Comparison of ENCODE assay signal across 23 cellular contexts in the genomic region with DNA sequence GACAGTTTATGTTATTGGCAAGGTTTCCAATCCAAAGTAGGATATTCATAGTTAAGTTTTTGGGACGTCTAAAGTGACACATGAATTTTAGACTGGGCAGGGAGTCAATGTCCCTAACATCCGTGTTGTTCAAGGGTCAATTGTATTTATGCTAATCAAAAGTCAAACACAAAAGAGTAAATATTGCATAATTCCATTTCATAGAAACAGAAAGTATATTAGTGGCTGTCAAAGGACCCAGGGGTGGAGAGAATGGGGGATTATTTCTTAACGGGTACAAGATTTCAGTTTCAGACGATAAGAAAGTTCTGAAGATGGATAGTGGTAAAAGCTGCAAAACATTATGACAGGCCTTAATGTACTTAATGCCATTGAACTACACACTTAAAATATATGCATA.
A peak's percentile ranks its signal among the peaks of the same experiment; 100 is the strongest.
DNase-seq lines count a peak whose midpoint lies in the region; ATAC-seq and TF ChIP-seq lines count a peak whose summit lies in the region.
"Had no signal": no experiment of that assay in that cellular context is flagged by ENCODE, and none has a peak within 500 bp of the region (broad histone marks: within the 10 kb centered on the region; RNA-seq: fewer than 3 reads in every experiment).

No MANE protein-coding gene starts in this region.

- no peak overlapping the region for H2AFZ ChIP-seq in OCI-LY7 (ENCODE audit: low read length)

- no peak overlapping the region for H3K27ac ChIP-seq in OCI-LY7 (ENCODE audit: low read depth, low read length, poor library complexity, severe bottlenecking)
- H3K27ac ChIP-seq: A549, HL-60, SJSA1 had no signal

- peaks cover 0 to 4% (median 0%) of the 10 kb centered on the region in 3 donors for H3K9me3 Mint-ChIP-seq in T-cell

- DNase-seq in DMS53 (lab: John Stamatoyannopoulos, UW) (peak; percentile 64), HuH-7 (ENCODE audit: low spot score) (peak; percentile 4), left lobe of liver (ENCODE audit: low spot score) (no peak), T-cell (no peak), GM13977 (ENCODE audit: low spot score) (no peak), OCI-LY7 (ENCODE audit: low spot score) (no peak)
- DNase-seq: C1 segment of cervical spinal cord; Caco-2; CD4-positive, alpha-beta memory T cell; H7; Kasumi-1; MV-4-11; NCI-H1105; NCI-H1436 treated with DMSO at 0.1 percent for 48 hours; NCI-H187 treated with DMSO at 0.1 percent for 48 hours; NCI-H446 treated with DMSO at 0.1 percent for 48 hours; NCI-H526; T-helper 1 cell had no signal

- in situ Hi-C loops in GM13977 (cut with MboI; ENCODE audit: low pct_unique_long_range_greater_than_20kb, low sequenced_read_pairs, unreplicated experiment), result no loop called here

- H3K79me2 ChIP-seq in OCI-LY7 (ENCODE audit: insufficient read depth, low read depth, low read length), result no peaks in the 10 kb centered on the region

- H3K36me3 ChIP-seq in mucosa of stomach (ENCODE audit: control insufficient read depth, insufficient read depth, low read length), result no peaks in the 10 kb centered on the region
- no peaks in the 10 kb centered on the region for H3K36me3 ChIP-seq in OCI-LY7 (ENCODE audit: insufficient read depth, low read length)
- H3K36me3 ChIP-seq: SJSA1 had no signal

- no peaks in the 10 kb centered on the region for H3K4me1 Mint-ChIP-seq in T-cell
- H3K4me1 Mint-ChIP-seq: CD4-positive, alpha-beta memory T cell had no signal

- H3K27me3 Mint-ChIP-seq in T-cell, result no peaks in the 10 kb centered on the region
- H3K27me3 Mint-ChIP-seq: CD4-positive, alpha-beta memory T cell had no signal

- H3K27me3 ChIP-seq in mucosa of stomach (ENCODE audit: control insufficient read depth, insufficient read depth, low read length), result no peaks in the 10 kb centered on the region
- H3K27me3 ChIP-seq: SJSA1 had no signal

- BruUV-seq in OCI-LY7 (replicated peaks; lab: Mats Ljungman, UMichigan), result no TSS peak

- H3K4me1 ChIP-seq in mucosa of stomach (ENCODE audit: control insufficient read depth, insufficient read depth, low read length) (no peaks in the 10 kb centered on the region), OCI-LY7 (ENCODE audit: insufficient read depth, low read length, poor library complexity, severe bottlenecking) (no peaks in the 10 kb centered on the region)
- H3K4me1 ChIP-seq: A549, Caco-2, SJSA1 had no signal

- no peaks in the 10 kb centered on the region for H3K36me3 Mint-ChIP-seq in T-cell
- H3K36me3 Mint-ChIP-seq: CD4-positive, alpha-beta memory T cell had no signal

- intact Hi-C loops in OCI-LY7 (cut with micrococcal nuclease; ENCODE audit: unreplicated experiment), result no loop called here

- no peak overlapping the region for H3K9ac ChIP-seq in mucosa of stomach (ENCODE audit: low read length)

- H3K4me2 ChIP-seq in OCI-LY7 (ENCODE audit: low read length), result no peak overlapping the region
- H3K4me2 ChIP-seq: A549 had no signal

- no peak for TF ChIP-seq CTCF in GM13977 (IDR thresholded peaks at IDR 0.05; ENCODE audit: extremely low read depth, insufficient read depth, missing control alignments)
- no peak for TF ChIP-seq CTCF in OCI-LY7 (conservative IDR thresholded peaks at IDR 0.05; ENCODE audit: low read length)

- POLR2A ChIA-PET in T-cell (lab: Charles Lee) (no interaction called here), OCI-LY7 (lab: Charles Lee) (no interaction called here)

- no peak overlapping the region for H3K27ac Mint-ChIP-seq in T-cell
- H3K27ac Mint-ChIP-seq: CD4-positive, alpha-beta memory T cell had no signal

- ATAC-seq in left lobe of liver, result peak; percentile 79
- no peak for ATAC-seq in T-cell (replicated peaks in 1 of 4)
- ATAC-seq: A549, K562 had no signal

- no peaks in the 10 kb centered on the region for H4K20me1 ChIP-seq in OCI-LY7 (ENCODE audit: insufficient read depth, low read length)

- CTCF ChIA-PET in T-cell (lab: Charles Lee), result no interaction called here
- CTCF ChIA-PET in OCI-LY7 (lab: Charles Lee; ENCODE audit: unreplicated experiment), result no interaction called here

- no peak overlapping the region for H3K4me3 Mint-ChIP-seq in T-cell
- H3K4me3 Mint-ChIP-seq: CD4-positive, alpha-beta memory T cell had no signal

- H3K9me3 ChIP-seq in mucosa of stomach (ENCODE audit: control insufficient read depth, low read length) (no peaks in the 10 kb centered on the region), OCI-LY7 (ENCODE audit: low read length) (no peaks in the 10 kb centered on the region)
- H3K9me3 ChIP-seq: A549, Caco-2 had no signal

- no peaks in the 10 kb centered on the region for H3K9me2 ChIP-seq in OCI-LY7 (ENCODE audit: insufficient read depth, low read length)

- H3K4me3 ChIP-seq in mucosa of stomach (ENCODE audit: low read length) (peak overlapping the region; percentile 14), OCI-LY7 (ENCODE audit: low read depth, low read length, poor library complexity, severe bottlenecking) (no peak overlapping the region)
- H3K4me3 ChIP-seq: A549, K562, SJSA1 had no signal

Comparison
In these comparisons a context has a peak if more than half of its experiments do, and no peak if none do; other contexts are left out.
1. DNase-seq: peak in DMS53 (single experiment) and HuH-7 (single experiment); none in left lobe of liver (single experiment), T-cell (0 of 34), GM13977 (single experiment) and OCI-LY7 (single experiment).